In the genomic region with DNA sequence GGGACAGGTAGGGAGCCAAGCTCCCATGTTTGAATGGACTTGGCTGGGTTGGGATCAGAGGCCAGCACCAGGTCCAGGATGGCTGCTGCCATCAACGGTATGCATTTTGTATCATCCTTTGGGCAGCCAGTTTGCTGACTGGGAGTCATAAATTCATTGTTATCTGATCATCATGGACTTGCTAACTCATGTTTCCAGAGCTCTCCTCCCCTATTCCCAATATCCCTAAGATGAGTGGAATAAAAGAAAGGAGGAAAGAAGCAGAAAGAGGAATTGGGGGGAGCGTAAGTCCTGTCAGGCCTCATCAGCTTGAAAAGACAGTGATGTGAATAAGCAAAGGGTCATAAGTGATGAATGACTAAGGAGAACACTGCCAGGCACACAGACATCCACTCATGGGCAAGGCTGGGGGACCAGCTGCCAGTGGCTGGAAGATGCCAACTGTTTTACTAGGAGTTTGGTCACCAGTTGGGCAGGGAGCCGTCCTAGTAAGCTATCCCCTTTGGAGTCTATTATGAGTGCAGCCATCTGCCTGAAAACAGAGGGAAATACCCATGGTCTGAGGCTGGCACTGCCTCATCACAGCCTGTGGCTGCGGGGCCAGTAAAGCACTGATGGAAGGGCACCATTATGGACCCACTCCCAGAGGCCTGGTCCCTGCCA, we compare ENCODE assay signal across 19 cellular contexts.
DNase-seq lines count a peak whose midpoint lies in the region; TF ChIP-seq lines count a peak whose summit lies in the region.
"Had no signal": no experiment of that assay in that cellular context is flagged by ENCODE, and none has a peak within 500 bp of the region (broad histone marks: within the 10 kb centered on the region; RNA-seq: fewer than 3 reads in every experiment).

No MANE protein-coding gene starts in this region.

- no peak overlapping the region for H3K4me3 ChIP-seq in skeletal muscle tissue (ENCODE audit: low read length in 3 of 3)
- H3K4me3 ChIP-seq: colonic mucosa, prostate gland, testis had no signal

- H3K9ac ChIP-seq in skeletal muscle tissue (ENCODE audit: low read depth in 1 of 3, low read length in 3 of 3) = no peak overlapping the region

- DNase-seq in GM03348 (ENCODE audit: low spot score) = peak; percentile 27
- DNase-seq in anterior cingulate cortex (lab: John Stamatoyannopoulos, UW) = peak in 35 of 58 donors; percentile 3 to 57 (median 23)
- DNase-seq in hypothalamus (lab: John Stamatoyannopoulos, UW) = peak in 33 of 51 donors; percentile 4 to 69 (median 23)
- no peak for DNase-seq in SKM-1 (lab: John Stamatoyannopoulos, UW; ENCODE audit: unreplicated experiment)
- no peak for DNase-seq in activated effector memory CD4-positive, alpha-beta T cell treated with Interleukin-2 at 50 U/mL for 16 hours
- no peak for DNase-seq in GM10248 (ENCODE audit: extremely low spot score)
- DNase-seq in NCI-H345 treated with DMSO at 0.1 percent for 48 hours (lab: John Stamatoyannopoulos, UW; ENCODE audit: unreplicated experiment) = no peak
- DNase-seq: activated CD4-positive, alpha-beta T cell treated with anti-CD3 and anti-CD28 coated beads, Interleukin-2, amount 50 U/mL, for 48 hours; activated naive CD4-positive, alpha-beta T cell; activated T-cell treated with anti-CD3 and anti-CD28 coated beads for 4 hours; colonic mucosa; KBM-7; natural killer cell; NCI-H1048; NCI-H2081; stimulated activated CD4-positive, alpha-beta T cell treated with anti-CD3 and anti-CD28 coated beads, Interleukin-12 subunit alpha, Interleukin-12 subunit beta, amount 100 ng/mL, for 4 hours; testis had no signal

- peak overlapping the region; percentile 46 for H3K27ac ChIP-seq in skeletal muscle tissue (ENCODE audit: low read depth, low read length)
- H3K27ac ChIP-seq: colonic mucosa, prostate gland, testis had no signal

- TF ChIP-seq CTCF in GM10248 (IDR thresholded peaks at IDR 0.05; ENCODE audit: control extremely low read depth, extremely low read depth, low read depth, missing control alignments) = no peak

- CTCF ChIA-PET in GM10248 (lab: Yijun Ruan, JAX) = no interaction called here

- H3K4me1 ChIP-seq in skeletal muscle tissue (ENCODE audit: control insufficient read depth in 3 of 3, insufficient read depth in 3 of 3, low read length in 3 of 3) = peaks cover 0 to 10% (median 0%) of the 10 kb centered on the region in 3 donors
- H3K4me1 ChIP-seq: colonic mucosa, prostate gland, testis had no signal

- H3K27me3 ChIP-seq in skeletal muscle tissue (ENCODE audit: control insufficient read depth in 3 of 3, insufficient read depth in 3 of 3, low read length in 3 of 3) = peaks cover 0 to 3% (median 0%) of the 10 kb centered on the region in 3 donors
- H3K27me3 ChIP-seq: colonic mucosa, testis had no signal

- H3K9me3 ChIP-seq in skeletal muscle tissue (ENCODE audit: control insufficient read depth in 3 of 3, low read length in 3 of 3) = peaks cover 0 to 5% (median 0%) of the 10 kb centered on the region in 3 donors
- H3K9me3 ChIP-seq: colonic mucosa, prostate gland, testis had no signal

- POLR2A ChIA-PET in GM10248 (lab: Yijun Ruan, JAX) = no interaction called here

- H3K36me3 ChIP-seq in skeletal muscle tissue (ENCODE audit: control insufficient read depth in 3 of 3, insufficient read depth in 3 of 3, low read length in 3 of 3) = no peaks in the 10 kb centered on the region
- H3K36me3 ChIP-seq: colonic mucosa, prostate gland had no signal

Comparison
In these comparisons a context has a peak if more than half of its experiments do, and no peak if none do; other contexts are left out.
1. DNase-seq: peak in GM03348 (single experiment), anterior cingulate cortex (35 of 58) and hypothalamus (33 of 51); none in SKM-1 (single experiment), activated effector memory CD4-positive, alpha-beta T cell treated with Interleukin-2 at 50 U/mL for 16 hours (single experiment), GM10248 (single experiment) and NCI-H345 treated with DMSO at 0.1 percent for 48 hours (single experiment).